32 cellular contexts compared by ENCODE assay signal in the genomic region with DNA sequence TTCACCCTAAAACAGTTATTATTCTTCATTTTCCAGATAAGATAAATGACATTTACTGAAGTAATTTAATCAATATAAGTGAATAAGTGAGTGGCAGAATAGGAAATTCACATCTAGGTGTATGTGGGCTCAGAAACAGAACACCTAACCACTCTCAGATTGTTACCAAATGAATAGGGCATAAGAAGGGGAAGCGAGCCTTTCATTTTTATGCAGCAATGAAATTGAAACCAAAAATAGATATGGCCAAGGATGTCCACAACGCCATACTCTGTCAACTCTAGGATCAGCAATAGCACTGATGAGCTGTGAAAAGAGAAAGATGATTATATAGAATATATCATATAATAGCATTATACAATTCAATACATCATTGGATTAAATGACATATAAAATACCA.
DNase-seq lines count a peak whose midpoint lies in the region; ATAC-seq and TF ChIP-seq lines count a peak whose summit lies in the region.
"Had no signal": no experiment of that assay in that cellular context is flagged by ENCODE, and none has a peak within 500 bp of the region (broad histone marks: within the 10 kb centered on the region; RNA-seq: fewer than 3 reads in every experiment).

No MANE protein-coding gene starts in this region.

- H3K4me2 ChIP-seq in OCI-LY3 (ENCODE audit: low read length): peak overlapping the region; percentile 21; the same call in 1 of the 2 replicates
- H3K4me2 ChIP-seq: neural progenitor cell had no signal

- in situ Hi-C loops in G401 (cut with HindIII; ENCODE audit: low sequenced_read_pairs): no loop called here

- H3K4me1 ChIP-seq in OCI-LY3 (ENCODE audit: low read length): peaks cover 8% of the 10 kb centered on the region
- H3K4me1 ChIP-seq: gastrocnemius medialis, neural progenitor cell, Peyer's patch, right lobe of liver, suprapubic skin had no signal

- H2AFZ ChIP-seq in OCI-LY3 (ENCODE audit: low read depth, low read length): no peak overlapping the region
- H2AFZ ChIP-seq: neural progenitor cell had no signal

- H3K36me3 ChIP-seq in OCI-LY3 (replicated peaks; ENCODE audit: low read depth, low read length): no peaks in the 10 kb centered on the region
- H3K36me3 ChIP-seq: gastrocnemius medialis, neural progenitor cell, Peyer's patch, right lobe of liver, suprapubic skin had no signal

- no peaks in the 10 kb centered on the region for H4K20me1 ChIP-seq in OCI-LY3 (ENCODE audit: insufficient read depth, low read length)

- TF ChIP-seq CTCF in OCI-LY3 (IDR thresholded peaks at IDR 0.05; ENCODE audit: low read depth, low read length): no peak

- H3K27ac ChIP-seq in OCI-LY3 (ENCODE audit: low read length): no peak overlapping the region
- H3K27ac ChIP-seq: dorsolateral prefrontal cortex, gastrocnemius medialis, neural progenitor cell, Peyer's patch, right lobe of liver, suprapubic skin had no signal

- peak; percentile 95 for ATAC-seq in GM18520 (IDR thresholded peaks at IDR 0.05; ENCODE audit: unreplicated experiment)
- peak; percentile 81 for ATAC-seq in GM21717 (IDR thresholded peaks at IDR 0.05; ENCODE audit: unreplicated experiment)
- peak; percentile 79 for ATAC-seq in HG03159 (IDR thresholded peaks at IDR 0.05; ENCODE audit: unreplicated experiment)
- ATAC-seq in HG03469 (IDR thresholded peaks at IDR 0.05; ENCODE audit: unreplicated experiment): no peak
- ATAC-seq: activated naive CD8-positive, alpha-beta T cell treated with anti-CD3 and anti-CD28 coated beads, Interleukin-2, amount 50 U/mL, for 24 hours; gastrocnemius medialis; left lobe of liver; right lobe of liver; WTC11 had no signal

- no peak overlapping the region for H3K4me3 ChIP-seq in OCI-LY3 (ENCODE audit: low read length)
- H3K4me3 ChIP-seq: dorsolateral prefrontal cortex, gastrocnemius medialis, neural progenitor cell, Peyer's patch, right lobe of liver, suprapubic skin had no signal

- H3K27me3 ChIP-seq in OCI-LY3 (ENCODE audit: low read depth, low read length): no peaks in the 10 kb centered on the region
- H3K27me3 ChIP-seq: dorsolateral prefrontal cortex, gastrocnemius medialis, neural progenitor cell, Peyer's patch, right lobe of liver, suprapubic skin had no signal

- H3K79me2 ChIP-seq in OCI-LY3 (ENCODE audit: low read length): no peaks in the 10 kb centered on the region

- no peak overlapping the region for H3K9ac ChIP-seq in OCI-LY3 (ENCODE audit: low read length)
- H3K9ac ChIP-seq: neural progenitor cell had no signal

- no peaks in the 10 kb centered on the region; the same call in 1 of the 2 replicates for H3K9me3 ChIP-seq in OCI-LY3 (ENCODE audit: insufficient read depth, low read length)
- H3K9me3 ChIP-seq: right lobe of liver had no signal

- DNase-seq in COLO829 (ENCODE audit: low spot score): no peak
- no peak for DNase-seq in Ammon's horn (ENCODE audit: low spot score)
- no peak for DNase-seq in G401 (ENCODE audit: low spot score)
- DNase-seq: ACHN; activated CD4-positive, alpha-beta T cell treated with anti-CD3 and anti-CD28 coated beads, Interleukin-2, amount 10 ng/mL, durations not matched to agents 7 days and 5 days; activated naive CD8-positive, alpha-beta T cell treated with anti-CD3 and anti-CD28 coated beads, Interleukin-2, amount 50 U/mL, for 24 hours; activated T-cell treated with anti-CD3 and anti-CD28 coated beads, Interleukin-2, amount 50 U/mL, for 48 hours; DMS53; dorsolateral prefrontal cortex; gastrocnemius medialis; GF-D8; hippocampal formation; mesenchymal stem cell; NCI-H1092; NCI-H187; NCI-H524 treated with DMSO at 0.1 percent for 48 hours; Peyer's patch; right lobe of liver; SHP77 treated with DMSO at 0.1 percent for 48 hours; stimulated activated CD4-positive, alpha-beta T cell treated with anti-CD3 and anti-CD28 coated beads, Interleukin-12 subunit alpha, Interleukin-12 subunit beta, amount 100 ng/mL, for 4 hours; stimulated activated CD4-positive, alpha-beta T cell treated with anti-CD3 and anti-CD28 coated beads, Interleukin-4, amount 100 ng/mL, for 4 hours; stimulated activated naive CD4-positive, alpha-beta T cell; T-helper 9 cell had no signal
